In genomic region chr6:151440498-151440897, GRCh38 we compare ENCODE assay signal across 15 cellular contexts. TPM values are rescaled to one million over a fixed set of nuclear protein-coding genes. Genes with fewer than 3 reads are reported as not detected.
DNase-seq lines count a peak whose midpoint lies in the region; ATAC-seq, FAIRE-seq and TF ChIP-seq lines count a peak whose summit lies in the region.
"Had no signal": no experiment of that assay in that cellular context is flagged by ENCODE, and none has a peak within 500 bp of the region (broad histone marks: within the 10 kb centered on the region; RNA-seq: fewer than 3 reads in every experiment).

No MANE protein-coding gene starts in this region.

- DNase-seq in coronary artery (ENCODE audit: low spot score) (no peak), LoVo (ENCODE audit: low spot score) (no peak), kidney (no peak)
- no peak for DNase-seq in CD4-positive, alpha-beta T cell
- DNase-seq: HFFc6; NCI-H2081 treated with DMSO at 0.1 percent for 48 hours; PC-9; stimulated activated CD4-positive, alpha-beta T cell treated with anti-CD3 and anti-CD28 coated beads, Interleukin-15, amount 100 ng/mL, for 24 hours had no signal

- CTCF ChIA-PET in CD4-positive, alpha-beta T cell (lab: Charles Lee): interaction anchor here (0.9 to 2.7 kb wide), 2 partner anchors 35 to 42 kb away, joined by 3 to 11 read pairs; no protein-coding TSS in a partner anchor

- no peak overlapping the region for H3K27ac Mint-ChIP-seq in stimulated activated memory B cell treated with anti-CD40 and anti-IgM and Interleukin-4, amounts not matched to agents 10 μg/mL and 1 μg/mL and 100 μg/mL, for 72 hours
- no peak overlapping the region for H3K27ac Mint-ChIP-seq in CD4-positive, alpha-beta T cell
- H3K27ac Mint-ChIP-seq: activated T-helper 2 cell treated with anti-CD3 and anti-CD28 coated beads, Interferon-gamma antibody, Interleukin-2, Interleukin-4, amounts not matched to agents 10 μg/mL and 5 μg/mL and 100 μg/mL, durations not matched to agents 14 hours and 24 hours and 36 hours; neural progenitor cell had no signal

- H3K4me1 ChIP-seq in kidney (ENCODE audit: control insufficient read depth in 1 of 2, insufficient read depth in 1 of 2, low read depth in 1 of 2, low read length in 2 of 2): peaks cover 27 to 50% of the 10 kb centered on the region in 2 donors
- H3K4me1 ChIP-seq: neural progenitor cell had no signal

- ATAC-seq in GM18498 (IDR thresholded peaks at IDR 0.05; ENCODE audit: unreplicated experiment): peak; percentile 63
- ATAC-seq in GM19438 (IDR thresholded peaks at IDR 0.05; ENCODE audit: low read depth, unreplicated experiment): peak; percentile 55
- ATAC-seq in HG03064 (IDR thresholded peaks at IDR 0.05; ENCODE audit: low read depth, unreplicated experiment): peak; percentile 53
- no peak for ATAC-seq in stimulated activated memory B cell treated with anti-CD40 and anti-IgM and Interleukin-4, amounts not matched to agents 10 μg/mL and 1 μg/mL and 100 μg/mL, for 72 hours
- no peak for ATAC-seq in CD4-positive, alpha-beta T cell (ENCODE audit: poor library complexity)

- peak overlapping the region; percentile 32 for H3K4me3 ChIP-seq in coronary artery
- H3K4me3 ChIP-seq in kidney (ENCODE audit: low read length in 2 of 2): no peak overlapping the region
- H3K4me3 ChIP-seq: neural progenitor cell, PC-9 had no signal

- peaks cover 34% of the 10 kb centered on the region for H3K4me1 Mint-ChIP-seq in stimulated activated memory B cell treated with anti-CD40 and anti-IgM and Interleukin-4, amounts not matched to agents 10 μg/mL and 1 μg/mL and 100 μg/mL, for 72 hours
- H3K4me1 Mint-ChIP-seq in CD4-positive, alpha-beta T cell (ENCODE audit: low read depth): peaks cover 52% of the 10 kb centered on the region
- H3K4me1 Mint-ChIP-seq: neural progenitor cell had no signal

- no peak overlapping the region for H3K4me3 Mint-ChIP-seq in stimulated activated memory B cell treated with anti-CD40 and anti-IgM and Interleukin-4, amounts not matched to agents 10 μg/mL and 1 μg/mL and 100 μg/mL, for 72 hours
- no peak overlapping the region for H3K4me3 Mint-ChIP-seq in CD4-positive, alpha-beta T cell
- H3K4me3 Mint-ChIP-seq: HFFc6, neural progenitor cell had no signal

- no peaks in the 10 kb centered on the region for H3K9me3 ChIP-seq in CD4-positive, alpha-beta T cell (ENCODE audit: control insufficient read depth, low read length)
- no peaks in the 10 kb centered on the region for H3K9me3 ChIP-seq in kidney (ENCODE audit: control insufficient read depth in 1 of 2, low read length in 2 of 2)

- no peaks in the 10 kb centered on the region for H3K27me3 Mint-ChIP-seq in stimulated activated memory B cell treated with anti-CD40 and anti-IgM and Interleukin-4, amounts not matched to agents 10 μg/mL and 1 μg/mL and 100 μg/mL, for 72 hours
- H3K27me3 Mint-ChIP-seq in CD4-positive, alpha-beta T cell: no peaks in the 10 kb centered on the region

- TF ChIP-seq CTCF in coronary artery (IDR thresholded peaks at IDR 0.05): no peak
- TF ChIP-seq CTCF in CD4-positive, alpha-beta T cell (IDR thresholded peaks at IDR 0.05): no peak
- no peak for TF ChIP-seq CTCF in kidney (IDR thresholded peaks at IDR 0.05; ENCODE audit: borderline replicate concordance, extremely low read depth, insufficient read depth)

- intact Hi-C loops in CD4-positive, alpha-beta T cell (cut with DNase I, micrococcal nuclease): loop anchor here (1.0 to 10.0 kb wide), 3 partner anchors 35 to 828 kb away; no protein-coding TSS in a partner anchor
- intact Hi-C loops in kidney (cut with DNase I): no loop called here

- H3K27me3 ChIP-seq in CD4-positive, alpha-beta T cell (ENCODE audit: control insufficient read depth, insufficient read depth, low read length): no peaks in the 10 kb centered on the region
- H3K27me3 ChIP-seq: neural progenitor cell had no signal

- H3K36me3 ChIP-seq in kidney (ENCODE audit: control insufficient read depth in 1 of 2, insufficient read depth in 2 of 2, low read length in 2 of 2): no peaks in the 10 kb centered on the region

- no peak overlapping the region for H3K9ac ChIP-seq in kidney (ENCODE audit: low read length in 2 of 2)

- H3K27ac ChIP-seq in coronary artery (peak overlapping the region; percentile 64 to 68), kidney (ENCODE audit: low read depth in 2 of 2, low read length in 2 of 2) (peak overlapping the region in 1 of 2 donors; percentile 28)
- no peak overlapping the region for H3K27ac ChIP-seq in CD4-positive, alpha-beta T cell (ENCODE audit: low read depth, low read length)
- H3K27ac ChIP-seq: neural progenitor cell, PC-9 had no signal

- POLR2A ChIA-PET in CD4-positive, alpha-beta T cell (lab: Charles Lee): interaction anchor here (0.8 to 2.2 kb wide), 5 partner anchors 11 to 51 kb away, joined by 3 to 11 read pairs (median 7); partner anchors contain the start of gene RMND1

- no peaks in the 10 kb centered on the region for H3K9me3 Mint-ChIP-seq in stimulated activated memory B cell treated with anti-CD40 and anti-IgM and Interleukin-4, amounts not matched to agents 10 μg/mL and 1 μg/mL and 100 μg/mL, for 72 hours
- no peaks in the 10 kb centered on the region for H3K9me3 Mint-ChIP-seq in CD4-positive, alpha-beta T cell
- H3K9me3 Mint-ChIP-seq: activated T-helper 2 cell treated with anti-CD3 and anti-CD28 coated beads, Interferon-gamma antibody, Interleukin-2, Interleukin-4, amounts not matched to agents 10 μg/mL and 5 μg/mL and 100 μg/mL, durations not matched to agents 14 hours and 24 hours and 36 hours; HFFc6; neural progenitor cell had no signal

- H3K36me3 Mint-ChIP-seq in stimulated activated memory B cell treated with anti-CD40 and anti-IgM and Interleukin-4, amounts not matched to agents 10 μg/mL and 1 μg/mL and 100 μg/mL, for 72 hours: peaks cover 29% of the 10 kb centered on the region
- H3K36me3 Mint-ChIP-seq in CD4-positive, alpha-beta T cell (ENCODE audit: low read depth): peaks cover 32% of the 10 kb centered on the region

- no peak for FAIRE-seq in kidney (lab: Jason Lieb, UNC)
- FAIRE-seq: TTC549 had no signal

RNA-seq across cellular contexts. Expression of gene RMND1, which starts 11.4 kb away (rescaled TPM):
- 1 to 10 TPM; 6.5 to 7.5 TPM for total RNA-seq in CD4-positive, alpha-beta T cell
- total RNA-seq in kidney: 18.3 TPM
- 33.7 TPM for polyA plus RNA-seq in kidney (ENCODE audit: insufficient read depth, low read depth, low replicate concordance)

RNA-seq across cellular contexts. Expression of gene ZBTB2, which starts 49.1 kb away (rescaled TPM):
- total RNA-seq in CD4-positive, alpha-beta T cell: 10 to 100 TPM; 18.6 to 19.1 TPM
- total RNA-seq in kidney: 11.2 TPM
- 6.0 TPM for polyA plus RNA-seq in kidney (ENCODE audit: insufficient read depth, low read depth, low replicate concordance)

RNA-seq across cellular contexts. Expression of gene CCDC170, which starts 53.3 kb away (rescaled TPM):
- total RNA-seq in CD4-positive, alpha-beta T cell: not detected
- total RNA-seq in kidney: 2.1 TPM
- polyA plus RNA-seq in kidney (ENCODE audit: insufficient read depth, low read depth, low replicate concordance): 0.34 TPM
- total RNA-seq: activated T-helper 2 cell treated with anti-CD3 and anti-CD28 coated beads, Interferon-gamma antibody, Interleukin-2, Interleukin-4, amounts not matched to agents 10 μg/mL and 5 μg/mL and 100 μg/mL, durations not matched to agents 14 hours and 24 hours and 36 hours had no signal

Comparison
In these comparisons a context has a peak if more than half of its experiments do, and no peak if none do; other contexts are left out.
1. ATAC-seq: peak in GM18498 (single experiment), GM19438 (single experiment) and HG03064 (single experiment); none in stimulated activated memory B cell treated with anti-CD40 and anti-IgM and Interleukin-4, amounts not matched to agents 10 μg/mL and 1 μg/mL and 100 μg/mL, for 72 hours (single experiment) and CD4-positive, alpha-beta T cell (single experiment).